Comparison of ENCODE assay signal across 19 cellular contexts in the genomic region with DNA sequence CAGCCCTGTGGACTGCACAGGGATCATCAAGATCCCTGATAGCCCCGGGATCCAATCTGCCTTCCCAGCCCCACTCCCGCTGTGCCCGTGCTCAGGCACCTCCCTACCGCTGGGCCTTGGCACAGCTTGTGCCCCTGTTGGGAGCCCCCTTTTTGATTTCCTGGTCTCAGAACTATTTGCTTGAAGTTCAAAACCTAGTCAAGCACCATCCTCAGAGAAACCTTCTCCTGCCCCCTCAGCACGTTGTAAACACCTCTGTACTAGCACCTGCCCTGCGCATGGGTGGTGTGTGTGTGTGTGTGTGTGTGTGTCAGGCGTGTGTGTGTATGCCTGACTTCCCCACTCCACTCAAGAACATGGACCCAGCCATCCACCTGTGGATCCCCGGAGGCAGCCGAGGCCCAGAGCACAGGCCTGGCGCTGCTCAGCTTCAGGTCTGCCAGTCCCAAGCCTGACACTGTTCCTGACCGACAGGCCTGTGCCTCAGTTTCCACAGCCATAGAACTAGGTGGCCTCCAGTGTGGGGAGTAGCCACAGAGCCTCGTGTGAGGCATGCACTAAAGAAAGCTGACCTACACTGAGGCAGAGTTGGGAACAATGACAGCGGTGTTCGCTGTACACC.
A peak's percentile ranks its signal among the peaks of the same experiment; 100 is the strongest.
DNase-seq lines count a peak whose midpoint lies in the region; ATAC-seq, FAIRE-seq and TF ChIP-seq lines count a peak whose summit lies in the region.
"Had no signal": no experiment of that assay in that cellular context is flagged by ENCODE, and none has a peak within 500 bp of the region (broad histone marks: within the 10 kb centered on the region; RNA-seq: fewer than 3 reads in every experiment).

No MANE protein-coding gene starts in this region.

- H2AFZ ChIP-seq in HepG2 (ENCODE audit: low read length) (no peak overlapping the region), osteoblast (ENCODE audit: low read length) (no peak overlapping the region)

- no peaks in the 10 kb centered on the region for H4K20me1 ChIP-seq in HepG2 (ENCODE audit: insufficient read depth, low read length)
- no peaks in the 10 kb centered on the region for H4K20me1 ChIP-seq in osteoblast (ENCODE audit: insufficient read depth, low read length)

- POLR2A ChIA-PET in HepG2 (lab: Yijun Ruan, JAX): interaction anchor here (1.0 to 6.4 kb wide), 9 partner anchors 8 to 66 kb away, joined by 3 to 88 read pairs (median 9); a partner anchor contains a TSS

- H3K9me3 ChIP-seq in HepG2 (ENCODE audit: low read length) (no peaks in the 10 kb centered on the region), right lobe of liver (no peaks in the 10 kb centered on the region), WERI-Rb-1 (ENCODE audit: severe bottlenecking) (peaks cover 2% of the 10 kb centered on the region), kidney (ENCODE audit: control insufficient read depth in 1 of 2, low read length in 2 of 2) (no peaks in the 10 kb centered on the region), osteoblast (ENCODE audit: low read depth, low read length) (no peaks in the 10 kb centered on the region)
- H3K9me3 ChIP-seq: BE2C, Caco-2 had no signal

- BruUV-seq in HepG2 (replicated peaks; lab: Mats Ljungman, UMichigan): no TSS peak

- FAIRE-seq in HepG2 (lab: Jason Lieb, UNC): no peak
- no peak for FAIRE-seq in kidney (lab: Jason Lieb, UNC)
- FAIRE-seq: A204.1, D721Med, G401.6, GM12891 had no signal

- TF ChIP-seq POLR2A in HepG2 (IDR thresholded peaks at IDR 0.05; ENCODE audit: insufficient read depth in 1 of 2, low read depth in 2 of 2, low read length in 2 of 2) (no peak), right lobe of liver (IDR thresholded peaks at IDR 0.05) (no peak)

- H3K27me3 ChIP-seq in HepG2 (ENCODE audit: control insufficient read depth in 1 of 2, insufficient read depth in 2 of 2, low read length in 2 of 2) (no peaks in the 10 kb centered on the region), right lobe of liver (no peaks in the 10 kb centered on the region), WERI-Rb-1 (ENCODE audit: insufficient read depth, low read depth, severe bottlenecking) (no peaks in the 10 kb centered on the region), osteoblast (ENCODE audit: insufficient read depth, low read length) (peaks cover 18% of the 10 kb centered on the region)
- H3K27me3 ChIP-seq: BE2C had no signal

- peak overlapping the region in 1 of 3 experiments; percentile 40; a peak in 1 of 6 replicates for H3K4me3 ChIP-seq in HepG2 (replicated peaks in 1 of 3; ENCODE audit: insufficient read depth in 1 of 3, low read depth in 2 of 3, low read length in 3 of 3)
- H3K4me3 ChIP-seq in right lobe of liver: no peak overlapping the region
- no peak overlapping the region for H3K4me3 ChIP-seq in WERI-Rb-1 (ENCODE audit: low read depth, low read length)
- H3K4me3 ChIP-seq in kidney (ENCODE audit: low read length in 2 of 2): no peak overlapping the region
- H3K4me3 ChIP-seq in osteoblast (ENCODE audit: insufficient read depth, low read length): no peak overlapping the region
- H3K4me3 ChIP-seq: GM23338 had no signal

- 74% methylated on average over 11 of the region's 14 CpGs for WGBS in HepG2 (ENCODE audit: low lambda C conversion rate)
- 67% methylated on average over 7 of the region's 14 CpGs for WGBS in right lobe of liver (ENCODE audit: insufficient coverage, low coverage, low lambda C conversion rate, missing lambda C conversion rate)

- intact Hi-C loops in HepG2 (cut with micrococcal nuclease; ENCODE audit: unreplicated experiment): no loop called here
- intact Hi-C loops in right lobe of liver (cut with DNase I): no loop called here
- intact Hi-C loops in kidney (cut with DNase I): no loop called here

- H3K4me2 ChIP-seq in HepG2 (ENCODE audit: low read depth, low read length) (peak overlapping the region; percentile 64), osteoblast (ENCODE audit: insufficient read depth, low read length) (no peak overlapping the region)
- H3K4me2 ChIP-seq: GM23338 had no signal

- H3K4me1 ChIP-seq in HepG2 (ENCODE audit: insufficient read depth, low read length): peaks cover 100% of the 10 kb centered on the region
- peaks cover 0 to 18% (median 7%) of the 10 kb centered on the region in 4 donors for H3K4me1 ChIP-seq in right lobe of liver
- H3K4me1 ChIP-seq in kidney (ENCODE audit: control insufficient read depth in 1 of 2, insufficient read depth in 1 of 2, low read depth in 1 of 2, low read length in 2 of 2): peaks cover 10 to 18% of the 10 kb centered on the region in 2 donors
- H3K4me1 ChIP-seq in osteoblast (ENCODE audit: insufficient read depth, low read length): no peaks in the 10 kb centered on the region
- H3K4me1 ChIP-seq: Caco-2 had no signal

- no peak for TF ChIP-seq EP300 in HepG2 (IDR thresholded peaks at IDR 0.05; ENCODE audit: low read depth in 2 of 2, low read length in 2 of 2)
- TF ChIP-seq EP300 in HepG2 (CRISPR knock-in tag; IDR thresholded peaks at IDR 0.05; ENCODE audit: borderline replicate concordance): no peak

- ATAC-seq in HepG2 (no peak), right lobe of liver (no peak), HG02970 (IDR thresholded peaks at IDR 0.05; ENCODE audit: low FRiP score, unreplicated experiment) (no peak)
- ATAC-seq: HCT116 had no signal

- TF ChIP-seq CTCF in HepG2 (CRISPR knock-in tag; IDR thresholded peaks at IDR 0.05) (no peak), right lobe of liver (IDR thresholded peaks at IDR 0.05) (no peak), WERI-Rb-1 (IDR thresholded peaks at IDR 0.05; ENCODE audit: low read depth, low read length) (no peak), kidney (IDR thresholded peaks at IDR 0.05; ENCODE audit: borderline replicate concordance, extremely low read depth, insufficient read depth) (no peak), osteoblast (IDR thresholded peaks at IDR 0.05; ENCODE audit: extremely low read depth, low read depth, low read length) (no peak)

- peak overlapping the region; percentile 71 for H3K9ac ChIP-seq in HepG2 (ENCODE audit: insufficient read depth, low read depth, low read length)
- H3K9ac ChIP-seq in kidney (ENCODE audit: low read length in 2 of 2): no peak overlapping the region

- CTCF ChIA-PET in HepG2 (lab: Yijun Ruan, JAX; ENCODE audit: low intra/inter-chr PET ratio, low total read pairs): no interaction called here

- H3K27ac ChIP-seq in HepG2 (ENCODE audit: extremely low read length, insufficient read depth, low read length) (peak overlapping the region; percentile 91), right lobe of liver (no peak overlapping the region), WERI-Rb-1 (peak overlapping the region; percentile 37; the same call in 1 of the 2 replicates), kidney (ENCODE audit: low read depth in 2 of 2, low read length in 2 of 2) (no peak overlapping the region), osteoblast (ENCODE audit: low read depth, low read length) (no peak overlapping the region)

- H3K36me3 ChIP-seq in HepG2 (replicated peaks in 1 of 2; ENCODE audit: control insufficient read depth in 1 of 2, insufficient read depth in 2 of 2, low read length in 2 of 2) (no peaks in the 10 kb centered on the region), right lobe of liver (no peaks in the 10 kb centered on the region), WERI-Rb-1 (no peaks in the 10 kb centered on the region), kidney (ENCODE audit: control insufficient read depth in 1 of 2, insufficient read depth in 2 of 2, low read length in 2 of 2) (no peaks in the 10 kb centered on the region), osteoblast (ENCODE audit: insufficient read depth, low read length) (no peaks in the 10 kb centered on the region)
- H3K36me3 ChIP-seq: BE2C had no signal

- no peak for TF ChIP-seq RAD21 in HepG2 (CRISPR knock-in tag; IDR thresholded peaks at IDR 0.05)

- H3K79me2 ChIP-seq in HepG2 (ENCODE audit: insufficient read depth, low read length): no peaks in the 10 kb centered on the region
- H3K79me2 ChIP-seq in osteoblast (ENCODE audit: insufficient read depth, low read length): no peaks in the 10 kb centered on the region

- in situ Hi-C loops in HepG2 (cut with HindIII; ENCODE audit: extremely low pct_ligation_motif_present, low pct_unique_long_range_greater_than_20kb): no loop called here

- DNase-seq in HepG2 (ENCODE audit: low spot score): no peak
- DNase-seq in right lobe of liver: no peak
- DNase-seq in WERI-Rb-1: no peak
- peak; percentile 53 for DNase-seq in kidney
- peak; percentile 71 for DNase-seq in osteoblast (ENCODE audit: insufficient read length, low spot score, missing footprints)
- no peak for DNase-seq in dedifferentiated amniotic fluid mesenchymal stem cell (ENCODE audit: extremely low spot score)
- no peak for DNase-seq in medulla oblongata (ENCODE audit: extremely low spot score)
- DNase-seq: ACHN; BE2C; C1 segment of cervical spinal cord; Caco-2; CD4-positive, CD25-positive, alpha-beta regulatory T cell had no signal

TF ChIP-seq in HepG2, 621 proteins besides CTCF, POLR2A, EP300 and RAD21 (continues in another document):
- TF ChIP-seq, protein P1, sequence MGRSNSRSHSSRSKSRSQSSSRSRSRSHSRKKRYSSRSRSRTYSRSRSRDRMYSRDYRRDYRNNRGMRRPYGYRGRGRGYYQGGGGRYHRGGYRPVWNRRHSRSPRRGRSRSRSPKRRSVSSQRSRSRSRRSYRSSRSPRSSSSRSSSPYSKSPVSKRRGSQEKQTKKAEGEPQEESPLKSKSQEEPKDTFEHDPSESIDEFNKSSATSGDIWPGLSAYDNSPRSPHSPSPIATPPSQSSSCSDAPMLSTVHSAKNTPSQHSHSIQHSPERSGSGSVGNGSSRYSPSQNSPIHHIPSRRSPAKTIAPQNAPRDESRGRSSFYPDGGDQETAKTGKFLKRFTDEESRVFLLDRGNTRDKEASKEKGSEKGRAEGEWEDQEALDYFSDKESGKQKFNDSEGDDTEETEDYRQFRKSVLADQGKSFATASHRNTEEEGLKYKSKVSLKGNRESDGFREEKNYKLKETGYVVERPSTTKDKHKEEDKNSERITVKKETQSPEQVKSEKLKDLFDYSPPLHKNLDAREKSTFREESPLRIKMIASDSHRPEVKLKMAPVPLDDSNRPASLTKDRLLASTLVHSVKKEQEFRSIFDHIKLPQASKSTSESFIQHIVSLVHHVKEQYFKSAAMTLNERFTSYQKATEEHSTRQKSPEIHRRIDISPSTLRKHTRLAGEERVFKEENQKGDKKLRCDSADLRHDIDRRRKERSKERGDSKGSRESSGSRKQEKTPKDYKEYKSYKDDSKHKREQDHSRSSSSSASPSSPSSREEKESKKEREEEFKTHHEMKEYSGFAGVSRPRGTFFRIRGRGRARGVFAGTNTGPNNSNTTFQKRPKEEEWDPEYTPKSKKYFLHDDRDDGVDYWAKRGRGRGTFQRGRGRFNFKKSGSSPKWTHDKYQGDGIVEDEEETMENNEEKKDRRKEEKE (IDR thresholded peaks at IDR 0.05): no peak
- TF ChIP-seq ZNF615 (CRISPR knock-in tag; IDR thresholded peaks at IDR 0.05; ENCODE audit: borderline replicate concordance) (0 out of 2 replicates have a peak, but pooled peaks have one; percentile 45), ZNF749 (CRISPR knock-in tag; IDR thresholded peaks at IDR 0.05; ENCODE audit: borderline replicate concordance) (0 out of 2 replicates have a peak, but pooled peaks have one; percentile 48), GFI1 (CRISPR knock-in tag; IDR thresholded peaks at IDR 0.05; ENCODE audit: borderline replicate concordance) (peak; percentile 8; the same call in 1 of the 2 replicates), FLYWCH1 (CRISPR knock-in tag; IDR thresholded peaks at IDR 0.05) (no peak)

Comparison
In these comparisons a context has a peak if more than half of its experiments do, and no peak if none do; other contexts are left out.
1. H3K27ac ChIP-seq: peak in HepG2 (single experiment) and WERI-Rb-1 (single experiment); none in right lobe of liver (0 of 3), kidney (0 of 2) and osteoblast (single experiment).
2. DNase-seq: peak in kidney (single experiment) and osteoblast (single experiment); none in HepG2 (single experiment), right lobe of liver (0 of 3), WERI-Rb-1 (single experiment), dedifferentiated amniotic fluid mesenchymal stem cell (single experiment) and medulla oblongata (single experiment).